ENCODE assay signal across 4 cellular contexts in the genomic region with DNA sequence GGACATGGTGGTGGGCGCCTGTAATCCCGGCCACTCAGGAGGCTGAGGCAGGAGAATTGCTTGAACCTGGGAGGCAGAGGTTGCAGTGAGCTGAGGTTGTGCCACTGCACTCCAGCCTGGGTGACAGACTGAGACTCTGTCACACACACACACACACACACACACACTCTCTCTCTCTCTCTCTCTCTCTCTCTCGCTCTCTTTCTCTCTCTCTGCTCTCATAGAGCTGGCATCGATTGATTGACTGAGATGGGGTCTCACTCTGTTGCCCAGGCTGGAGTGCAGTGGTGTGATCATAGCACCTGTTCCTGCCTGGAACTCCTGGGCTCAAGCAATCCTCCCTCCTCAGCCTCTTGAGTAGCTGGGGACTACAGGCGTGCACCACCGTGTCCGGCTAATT. TPM values are rescaled to one million over a fixed set of nuclear protein-coding genes. Genes with fewer than 3 reads are reported as not detected.
"Had no signal": no experiment of that assay in that cellular context is flagged by ENCODE, and none has a peak within 500 bp of the region (broad histone marks: within the 10 kb centered on the region; RNA-seq: fewer than 3 reads in every experiment).

No MANE protein-coding gene starts in this region.

RNA-seq across cellular contexts. Expression of a gene that starts 23.5 kb away (rescaled TPM):
- total RNA-seq: myocyte, smooth muscle cell had no signal

RNA-seq across cellular contexts. Expression of a gene that starts 51.3 kb away (rescaled TPM):
- total RNA-seq: myocyte, pulmonary artery endothelial cell, renal cortical epithelial cell, smooth muscle cell had no signal
